In the genomic region with DNA sequence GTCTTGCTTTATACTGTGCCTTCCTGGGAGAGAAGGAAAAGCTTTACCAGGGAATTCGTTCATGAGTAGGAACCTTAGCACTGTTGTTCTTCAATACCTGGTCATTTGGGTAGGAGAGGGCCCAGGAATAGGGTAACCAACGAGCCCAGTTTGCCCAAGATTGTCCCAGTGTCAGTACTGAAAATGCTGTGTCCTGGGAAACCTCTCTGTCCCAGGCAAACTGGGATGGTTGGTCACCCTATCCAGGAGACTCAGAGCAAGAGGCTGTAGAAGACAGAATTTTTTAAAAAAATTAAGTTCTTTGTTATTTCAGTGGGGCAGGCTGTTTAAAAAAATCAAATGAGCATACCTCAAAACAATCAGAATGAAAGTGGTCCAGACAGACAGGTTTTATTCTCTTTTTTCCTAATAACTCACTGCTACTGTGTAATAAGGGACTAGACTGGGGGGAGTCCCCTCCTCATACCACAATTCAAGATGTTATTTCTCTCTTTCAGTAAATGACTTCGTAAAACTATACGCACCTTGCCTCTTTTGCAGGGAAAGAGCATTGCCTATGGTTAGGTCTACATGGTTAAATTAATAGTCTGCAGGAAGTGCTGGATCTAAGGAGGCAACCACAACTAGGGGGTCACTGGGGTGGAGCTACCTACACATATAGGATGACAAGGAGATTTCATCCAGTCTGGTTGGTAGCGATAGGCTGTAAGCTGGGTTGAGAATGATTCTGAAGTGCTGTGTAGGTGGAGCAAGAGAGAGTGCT, we compare ENCODE assay signal across 1 cellular context.
TF ChIP-seq lines count a peak whose summit lies in the region.

No MANE protein-coding gene starts in this region.

TF ChIP-seq in HepG2, 621 proteins besides CTCF, POLR2A, EP300 and RAD21 (continued from another document):
- TF ChIP-seq, protein P1, sequence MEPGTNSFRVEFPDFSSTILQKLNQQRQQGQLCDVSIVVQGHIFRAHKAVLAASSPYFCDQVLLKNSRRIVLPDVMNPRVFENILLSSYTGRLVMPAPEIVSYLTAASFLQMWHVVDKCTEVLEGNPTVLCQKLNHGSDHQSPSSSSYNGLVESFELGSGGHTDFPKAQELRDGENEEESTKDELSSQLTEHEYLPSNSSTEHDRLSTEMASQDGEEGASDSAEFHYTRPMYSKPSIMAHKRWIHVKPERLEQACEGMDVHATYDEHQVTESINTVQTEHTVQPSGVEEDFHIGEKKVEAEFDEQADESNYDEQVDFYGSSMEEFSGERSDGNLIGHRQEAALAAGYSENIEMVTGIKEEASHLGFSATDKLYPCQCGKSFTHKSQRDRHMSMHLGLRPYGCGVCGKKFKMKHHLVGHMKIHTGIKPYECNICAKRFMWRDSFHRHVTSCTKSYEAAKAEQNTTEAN (CRISPR knock-in tag; conservative IDR thresholded peaks at IDR 0.05): no peak
- no peak for TF ChIP-seq ZNF383 (CRISPR knock-in tag; IDR thresholded peaks at IDR 0.05; ENCODE audit: borderline replicate concordance)
- no peak for TF ChIP-seq HOXA7 (CRISPR knock-in tag; IDR thresholded peaks at IDR 0.05)
- TF ChIP-seq ZNF577 (CRISPR knock-in tag; IDR thresholded peaks at IDR 0.05; ENCODE audit: borderline replicate concordance, low read depth): no peak
- no peak for TF ChIP-seq ARHGAP35 (CRISPR knock-in tag; IDR thresholded peaks at IDR 0.05; ENCODE audit: borderline replicate concordance)
- TF ChIP-seq KMT2B (CRISPR knock-in tag; IDR thresholded peaks at IDR 0.05): no peak
- no peak for TF ChIP-seq ZFP36 (IDR thresholded peaks at IDR 0.05; ENCODE audit: borderline replicate concordance, low read depth, low read length, partially characterized antibody)
- no peak for TF ChIP-seq IKZF4 (CRISPR knock-in tag; IDR thresholded peaks at IDR 0.05; ENCODE audit: borderline replicate concordance, low read depth, not compliant biosample characterization)
- no peak for TF ChIP-seq CAMTA2 (CRISPR knock-in tag; IDR thresholded peaks at IDR 0.05; ENCODE audit: borderline replicate concordance)
- TF ChIP-seq ATRX (CRISPR knock-in tag; IDR thresholded peaks at IDR 0.05; ENCODE audit: borderline replicate concordance): no peak
- TF ChIP-seq ZNF841 (CRISPR knock-in tag; IDR thresholded peaks at IDR 0.05; ENCODE audit: borderline replicate concordance): no peak
